Comparison of ENCODE assay signal across 2 cellular contexts in genomic region chr17:17817552-17817947, GRCh38.
TF ChIP-seq lines count a peak whose summit lies in the region.

No MANE protein-coding gene starts in this region.

TF ChIP-seq in HepG2, 621 proteins besides CTCF, POLR2A, EP300 and RAD21:
- TF ChIP-seq ZNF629 (CRISPR knock-in tag; conservative IDR thresholded peaks at IDR 0.05) (peak; percentile 46), ATF7 (IDR thresholded peaks at IDR 0.05) (no peak), ATF7 (CRISPR knock-in tag; IDR thresholded peaks at IDR 0.05) (no peak)

TF ChIP-seq in GM23338, 12 proteins besides CTCF, POLR2A, EP300 and RAD21:
- TF ChIP-seq ETS1 (IDR thresholded peaks at IDR 0.05), result no peak
- no peak for TF ChIP-seq EZH2phosphoT487 (IDR thresholded peaks at IDR 0.05; ENCODE audit: unreplicated experiment)
- TF ChIP-seq NANOG (IDR thresholded peaks at IDR 0.05; ENCODE audit: borderline replicate concordance), result no peak
- no peak; the same call in 1 of the 2 replicates for TF ChIP-seq POLR2AphosphoS5 (IDR thresholded peaks at IDR 0.05; ENCODE audit: low read depth)
- TF ChIP-seq JUNB (IDR thresholded peaks at IDR 0.05; ENCODE audit: unreplicated experiment), result no peak
- TF ChIP-seq, protein P1, sequence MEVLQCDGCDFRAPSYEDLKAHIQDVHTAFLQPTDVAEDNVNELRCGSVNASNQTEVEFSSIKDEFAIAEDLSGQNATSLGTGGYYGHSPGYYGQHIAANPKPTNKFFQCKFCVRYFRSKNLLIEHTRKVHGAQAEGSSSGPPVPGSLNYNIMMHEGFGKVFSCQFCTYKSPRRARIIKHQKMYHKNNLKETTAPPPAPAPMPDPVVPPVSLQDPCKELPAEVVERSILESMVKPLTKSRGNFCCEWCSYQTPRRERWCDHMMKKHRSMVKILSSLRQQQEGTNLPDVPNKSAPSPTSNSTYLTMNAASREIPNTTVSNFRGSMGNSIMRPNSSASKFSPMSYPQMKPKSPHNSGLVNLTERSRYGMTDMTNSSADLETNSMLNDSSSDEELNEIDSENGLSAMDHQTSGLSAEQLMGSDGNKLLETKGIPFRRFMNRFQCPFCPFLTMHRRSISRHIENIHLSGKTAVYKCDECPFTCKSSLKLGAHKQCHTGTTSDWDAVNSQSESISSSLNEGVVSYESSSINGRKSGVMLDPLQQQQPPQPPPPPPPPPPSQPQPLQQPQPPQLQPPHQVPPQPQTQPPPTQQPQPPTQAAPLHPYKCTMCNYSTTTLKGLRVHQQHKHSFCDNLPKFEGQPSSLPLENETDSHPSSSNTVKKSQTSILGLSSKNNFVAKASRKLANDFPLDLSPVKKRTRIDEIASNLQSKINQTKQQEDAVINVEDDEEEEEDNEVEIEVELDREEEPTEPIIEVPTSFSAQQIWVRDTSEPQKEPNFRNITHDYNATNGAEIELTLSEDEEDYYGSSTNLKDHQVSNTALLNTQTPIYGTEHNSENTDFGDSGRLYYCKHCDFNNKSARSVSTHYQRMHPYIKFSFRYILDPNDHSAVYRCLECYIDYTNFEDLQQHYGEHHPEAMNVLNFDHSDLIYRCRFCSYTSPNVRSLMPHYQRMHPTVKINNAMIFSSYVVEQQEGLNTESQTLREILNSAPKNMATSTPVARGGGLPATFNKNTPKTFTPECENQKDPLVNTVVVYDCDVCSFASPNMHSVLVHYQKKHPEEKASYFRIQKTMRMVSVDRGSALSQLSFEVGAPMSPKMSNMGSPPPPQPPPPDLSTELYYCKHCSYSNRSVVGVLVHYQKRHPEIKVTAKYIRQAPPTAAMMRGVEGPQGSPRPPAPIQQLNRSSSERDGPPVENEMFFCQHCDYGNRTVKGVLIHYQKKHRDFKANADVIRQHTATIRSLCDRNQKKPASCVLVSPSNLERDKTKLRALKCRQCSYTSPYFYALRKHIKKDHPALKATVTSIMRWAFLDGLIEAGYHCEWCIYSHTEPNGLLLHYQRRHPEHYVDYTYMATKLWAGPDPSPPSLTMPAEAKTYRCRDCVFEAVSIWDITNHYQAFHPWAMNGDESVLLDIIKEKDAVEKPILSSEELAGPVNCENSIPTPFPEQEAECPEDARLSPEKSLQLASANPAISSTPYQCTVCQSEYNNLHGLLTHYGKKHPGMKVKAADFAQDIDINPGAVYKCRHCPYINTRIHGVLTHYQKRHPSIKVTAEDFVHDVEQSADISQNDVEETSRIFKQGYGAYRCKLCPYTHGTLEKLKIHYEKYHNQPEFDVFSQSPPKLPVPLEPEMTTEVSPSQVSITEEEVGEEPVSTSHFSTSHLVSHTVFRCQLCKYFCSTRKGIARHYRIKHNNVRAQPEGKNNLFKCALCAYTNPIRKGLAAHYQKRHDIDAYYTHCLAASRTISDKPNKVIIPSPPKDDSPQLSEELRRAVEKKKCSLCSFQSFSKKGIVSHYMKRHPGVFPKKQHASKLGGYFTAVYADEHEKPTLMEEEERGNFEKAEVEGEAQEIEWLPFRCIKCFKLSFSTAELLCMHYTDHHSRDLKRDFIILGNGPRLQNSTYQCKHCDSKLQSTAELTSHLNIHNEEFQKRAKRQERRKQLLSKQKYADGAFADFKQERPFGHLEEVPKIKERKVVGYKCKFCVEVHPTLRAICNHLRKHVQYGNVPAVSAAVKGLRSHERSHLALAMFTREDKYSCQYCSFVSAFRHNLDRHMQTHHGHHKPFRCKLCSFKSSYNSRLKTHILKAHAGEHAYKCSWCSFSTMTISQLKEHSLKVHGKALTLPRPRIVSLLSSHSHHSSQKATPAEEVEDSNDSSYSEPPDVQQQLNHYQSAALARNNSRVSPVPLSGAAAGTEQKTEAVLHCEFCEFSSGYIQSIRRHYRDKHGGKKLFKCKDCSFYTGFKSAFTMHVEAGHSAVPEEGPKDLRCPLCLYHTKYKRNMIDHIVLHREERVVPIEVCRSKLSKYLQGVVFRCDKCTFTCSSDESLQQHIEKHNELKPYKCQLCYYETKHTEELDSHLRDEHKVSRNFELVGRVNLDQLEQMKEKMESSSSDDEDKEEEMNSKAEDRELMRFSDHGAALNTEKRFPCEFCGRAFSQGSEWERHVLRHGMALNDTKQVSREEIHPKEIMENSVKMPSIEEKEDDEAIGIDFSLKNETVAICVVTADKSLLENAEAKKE (CRISPR knock-in tag; IDR thresholded peaks at IDR 0.05), result no peak
- no peak for TF ChIP-seq EZH2 (IDR thresholded peaks at IDR 0.05; ENCODE audit: low read depth, unreplicated experiment)
- TF ChIP-seq CREB1 (CRISPR knock-in tag; IDR thresholded peaks at IDR 0.05; ENCODE audit: low read depth), result no peak
- TF ChIP-seq, protein P2, sequence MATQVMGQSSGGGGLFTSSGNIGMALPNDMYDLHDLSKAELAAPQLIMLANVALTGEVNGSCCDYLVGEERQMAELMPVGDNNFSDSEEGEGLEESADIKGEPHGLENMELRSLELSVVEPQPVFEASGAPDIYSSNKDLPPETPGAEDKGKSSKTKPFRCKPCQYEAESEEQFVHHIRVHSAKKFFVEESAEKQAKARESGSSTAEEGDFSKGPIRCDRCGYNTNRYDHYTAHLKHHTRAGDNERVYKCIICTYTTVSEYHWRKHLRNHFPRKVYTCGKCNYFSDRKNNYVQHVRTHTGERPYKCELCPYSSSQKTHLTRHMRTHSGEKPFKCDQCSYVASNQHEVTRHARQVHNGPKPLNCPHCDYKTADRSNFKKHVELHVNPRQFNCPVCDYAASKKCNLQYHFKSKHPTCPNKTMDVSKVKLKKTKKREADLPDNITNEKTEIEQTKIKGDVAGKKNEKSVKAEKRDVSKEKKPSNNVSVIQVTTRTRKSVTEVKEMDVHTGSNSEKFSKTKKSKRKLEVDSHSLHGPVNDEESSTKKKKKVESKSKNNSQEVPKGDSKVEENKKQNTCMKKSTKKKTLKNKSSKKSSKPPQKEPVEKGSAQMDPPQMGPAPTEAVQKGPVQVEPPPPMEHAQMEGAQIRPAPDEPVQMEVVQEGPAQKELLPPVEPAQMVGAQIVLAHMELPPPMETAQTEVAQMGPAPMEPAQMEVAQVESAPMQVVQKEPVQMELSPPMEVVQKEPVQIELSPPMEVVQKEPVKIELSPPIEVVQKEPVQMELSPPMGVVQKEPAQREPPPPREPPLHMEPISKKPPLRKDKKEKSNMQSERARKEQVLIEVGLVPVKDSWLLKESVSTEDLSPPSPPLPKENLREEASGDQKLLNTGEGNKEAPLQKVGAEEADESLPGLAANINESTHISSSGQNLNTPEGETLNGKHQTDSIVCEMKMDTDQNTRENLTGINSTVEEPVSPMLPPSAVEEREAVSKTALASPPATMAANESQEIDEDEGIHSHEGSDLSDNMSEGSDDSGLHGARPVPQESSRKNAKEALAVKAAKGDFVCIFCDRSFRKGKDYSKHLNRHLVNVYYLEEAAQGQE (IDR thresholded peaks at IDR 0.05; ENCODE audit: unreplicated experiment), result no peak
